Comparison of ENCODE assay signal across 30 cellular contexts in the genomic region with DNA sequence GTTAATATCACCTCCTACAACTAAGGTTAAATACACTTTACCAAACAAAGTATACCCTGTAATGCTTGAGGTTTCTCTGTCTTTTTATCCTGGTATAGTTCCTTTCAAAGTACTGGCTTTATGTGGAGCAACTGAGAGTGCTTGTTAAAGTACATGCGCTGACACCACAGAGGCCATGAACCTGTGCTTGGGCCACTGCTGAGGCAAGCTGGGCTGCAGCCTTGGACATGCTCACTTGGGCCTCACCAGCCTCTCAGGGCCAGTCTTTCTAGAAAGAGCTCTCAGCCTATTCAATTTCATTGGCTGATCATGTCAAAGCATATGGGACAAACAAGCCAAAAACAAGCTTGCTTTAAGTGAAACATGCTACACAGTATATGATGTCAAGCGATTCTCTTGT.
"Had no signal": no experiment of that assay in that cellular context is flagged by ENCODE, and none has a peak within 500 bp of the region (broad histone marks: within the 10 kb centered on the region; RNA-seq: fewer than 3 reads in every experiment).

No MANE protein-coding gene starts in this region.

- FAIRE-seq: small intestine had no signal

- H3K9me3 Mint-ChIP-seq: naive thymus-derived CD4-positive, alpha-beta T cell; natural killer cell; nephron; neural crest cell; stimulated activated effector memory CD8-positive, alpha-beta T cell treated with anti-CD3 and anti-CD28 coated beads, Interleukin-12 subunit alpha, Interleukin-12 subunit beta, amount 100 ng/mL, for 72 hours; stimulated activated naive B cell treated with anti-CD40 and anti-IgM and Interleukin-4, amounts not matched to agents 10 μg/mL and 1 μg/mL and 100 μg/mL, for 72 hours; stimulated activated naive CD8-positive, alpha-beta T cell treated with anti-CD3 and anti-CD28 coated beads, Interleukin-15, Interleukin-2, amounts not matched to agents 100 ng/mL and 50 ng/mL, for 24 hours; type B pancreatic cell had no signal

- H3K36me3 ChIP-seq: ovary, uterus had no signal

- H3K27me3 ChIP-seq: ovary, right lobe of liver, sigmoid colon, suprapubic skin, testis, tibial artery, transverse colon, upper lobe of right lung, uterus had no signal

- H3K4me3 ChIP-seq: ovary, psoas muscle, right lobe of liver, sigmoid colon, suprapubic skin, testis, tibial artery, transverse colon, upper lobe of right lung, uterus had no signal

- H3K27me3 Mint-ChIP-seq: naive thymus-derived CD4-positive, alpha-beta T cell; progenitor cell of endocrine pancreas; stimulated activated naive B cell treated with anti-CD40 and anti-IgM and Interleukin-4, amounts not matched to agents 10 μg/mL and 1 μg/mL and 100 μg/mL, for 72 hours; stimulated activated naive CD8-positive, alpha-beta T cell treated with anti-CD3 and anti-CD28 coated beads, Interleukin-15, Interleukin-2, amounts not matched to agents 100 ng/mL and 50 ng/mL, for 24 hours; type B pancreatic cell had no signal

- H3K36me3 Mint-ChIP-seq: natural killer cell, type B pancreatic cell had no signal

- H2AFZ ChIP-seq: parathyroid adenoma had no signal

- ATAC-seq: naive thymus-derived CD4-positive, alpha-beta T cell; natural killer cell; psoas muscle; right cardiac atrium; stimulated activated effector memory CD8-positive, alpha-beta T cell treated with anti-CD3 and anti-CD28 coated beads, Interleukin-12 subunit alpha, Interleukin-12 subunit beta, amount 100 ng/mL, for 72 hours; stimulated activated naive B cell treated with anti-CD40 and anti-IgM and Interleukin-4, amounts not matched to agents 10 μg/mL and 1 μg/mL and 100 μg/mL, for 72 hours; upper lobe of right lung had no signal

- H3K9me3 ChIP-seq: ovary, psoas muscle, right lobe of liver, sigmoid colon, suprapubic skin, testis, tibial artery, transverse colon, upper lobe of right lung, uterus had no signal

- DNase-seq: naive thymus-derived CD4-positive, alpha-beta T cell; natural killer cell; occipital lobe; ovary; posterior cingulate gyrus; psoas muscle; right cardiac atrium; right lobe of liver; sigmoid colon; small intestine; stimulated activated CD4-positive, alpha-beta T cell treated with anti-CD3 and anti-CD28 coated beads, Interleukin-15, amount 100 ng/mL, for 24 hours; stimulated activated CD4-positive, alpha-beta T cell treated with anti-CD3 and anti-CD28 coated beads, Interleukin-2, amount 100 ng/mL, for 24 hours; stimulated activated CD4-positive, alpha-beta T cell treated with anti-CD3 and anti-CD28 coated beads, Interleukin-2, amount 100 ng/mL, for 48 hours; stimulated activated CD4-positive, alpha-beta T cell treated with anti-CD3 and anti-CD28 coated beads, Interleukin-4, amount 100 ng/mL, for 24 hours; stimulated activated naive B cell treated with anti-CD40 and anti-IgM and Interleukin-4, amounts not matched to agents 10 μg/mL and 1 μg/mL and 100 μg/mL, for 72 hours; stimulated activated naive CD4-positive, alpha-beta T cell treated with Interleukin-2 at 50 U/mL for 16 hours; substantia nigra; testis; tibial artery; transverse colon; upper lobe of right lung; uterus had no signal

- H3K4me1 ChIP-seq: parathyroid adenoma, psoas muscle, sigmoid colon, suprapubic skin, testis, tibial artery, transverse colon, upper lobe of right lung, uterus had no signal

- H3K4me1 Mint-ChIP-seq: nephron; neural crest cell; stimulated activated effector memory CD8-positive, alpha-beta T cell treated with anti-CD3 and anti-CD28 coated beads, Interleukin-12 subunit alpha, Interleukin-12 subunit beta, amount 100 ng/mL, for 72 hours; stimulated activated naive B cell treated with anti-CD40 and anti-IgM and Interleukin-4, amounts not matched to agents 10 μg/mL and 1 μg/mL and 100 μg/mL, for 72 hours had no signal

- H3K79me2 ChIP-seq: parathyroid adenoma had no signal

- H3K4me3 Mint-ChIP-seq: naive thymus-derived CD4-positive, alpha-beta T cell; natural killer cell; nephron; neural crest cell; stimulated activated effector memory CD8-positive, alpha-beta T cell treated with anti-CD3 and anti-CD28 coated beads, Interleukin-12 subunit alpha, Interleukin-12 subunit beta, amount 100 ng/mL, for 72 hours; stimulated activated naive B cell treated with anti-CD40 and anti-IgM and Interleukin-4, amounts not matched to agents 10 μg/mL and 1 μg/mL and 100 μg/mL, for 72 hours; stimulated activated naive CD8-positive, alpha-beta T cell treated with anti-CD3 and anti-CD28 coated beads, Interleukin-15, Interleukin-2, amounts not matched to agents 100 ng/mL and 50 ng/mL, for 24 hours; type B pancreatic cell had no signal

- H3K9ac ChIP-seq: parathyroid adenoma had no signal

- H3K27ac ChIP-seq: ovary, parathyroid adenoma, psoas muscle, right lobe of liver, sigmoid colon, suprapubic skin, testis, tibial artery, transverse colon, upper lobe of right lung, uterus had no signal

- H3K27ac Mint-ChIP-seq: naive thymus-derived CD4-positive, alpha-beta T cell; natural killer cell; nephron; stimulated activated effector memory CD8-positive, alpha-beta T cell treated with anti-CD3 and anti-CD28 coated beads, Interleukin-12 subunit alpha, Interleukin-12 subunit beta, amount 100 ng/mL, for 72 hours; stimulated activated naive B cell treated with anti-CD40 and anti-IgM and Interleukin-4, amounts not matched to agents 10 μg/mL and 1 μg/mL and 100 μg/mL, for 72 hours; stimulated activated naive CD8-positive, alpha-beta T cell treated with anti-CD3 and anti-CD28 coated beads, Interleukin-15, Interleukin-2, amounts not matched to agents 100 ng/mL and 50 ng/mL, for 24 hours; type B pancreatic cell had no signal
